ENCODE assay signal across 17 cellular contexts in the genomic region with DNA sequence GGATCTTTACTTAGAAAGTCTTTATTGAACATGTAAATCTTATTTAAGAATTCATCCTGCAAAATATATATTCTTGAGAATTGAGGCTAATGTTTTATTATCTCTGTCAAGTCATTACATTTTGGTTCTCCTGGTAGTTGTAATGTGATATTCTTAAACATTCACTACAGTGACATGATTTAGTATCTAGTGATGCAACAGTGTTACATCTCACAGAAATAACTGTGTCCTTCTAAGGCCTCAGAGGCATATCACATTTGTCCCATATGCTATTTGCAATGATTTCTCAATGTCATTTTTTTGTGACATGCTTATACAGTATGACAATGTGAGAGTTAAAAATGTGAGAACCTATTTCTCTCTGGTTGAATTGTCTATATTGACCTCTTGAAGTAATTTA. TPM values are rescaled to one million over a fixed set of nuclear protein-coding genes. Genes with fewer than 3 reads are reported as not detected.
DNase-seq lines count a peak whose midpoint lies in the region; ATAC-seq and TF ChIP-seq lines count a peak whose summit lies in the region.
"Had no signal": no experiment of that assay in that cellular context is flagged by ENCODE, and none has a peak within 500 bp of the region (broad histone marks: within the 10 kb centered on the region; RNA-seq: fewer than 3 reads in every experiment).

No MANE protein-coding gene starts in this region.

- peaks cover 51 to 63% of the 10 kb centered on the region in 2 donors for H3K4me1 ChIP-seq in gastrocnemius medialis
- H3K4me1 ChIP-seq: Caco-2 had no signal

- H3K27ac ChIP-seq in gastrocnemius medialis = peak overlapping the region in 3 of 4 donors; percentile 32 to 81 (median 74)

- peak; percentile 50 for DNase-seq in NOMO-1 treated with DMSO at 0.1 percent for 48 hours (lab: John Stamatoyannopoulos, UW; ENCODE audit: unreplicated experiment)
- no peak for DNase-seq in NOMO-1 treated with dmso at 0.1 percent for 144 hours (lab: John Stamatoyannopoulos, UW; ENCODE audit: unreplicated experiment)
- peak; percentile 64 for DNase-seq in MV-4-11 (lab: John Stamatoyannopoulos, UW)
- peak; percentile 41 for DNase-seq in fibroblast of mammary gland (ENCODE audit: low read depth)
- no peak for DNase-seq in gastrocnemius medialis
- DNase-seq in NCI-H146 (lab: John Stamatoyannopoulos, UW) = no peak
- no peak for DNase-seq in kidney tubule cell (ENCODE audit: low spot score)
- no peak for DNase-seq in AML-193 (lab: John Stamatoyannopoulos, UW)
- DNase-seq: Caco-2, DMS53, KBM-7, NCI-H1417, NCI-H2029, NCI-H345, NCI-H526 treated with DMSO at 0.1 percent for 48 hours, Right ventricle myocardium superior had no signal

- no peaks in the 10 kb centered on the region for H3K27me3 ChIP-seq in gastrocnemius medialis

- no peaks in the 10 kb centered on the region for H3K36me3 ChIP-seq in gastrocnemius medialis

- in situ Hi-C loops in gastrocnemius medialis (cut with MboI; ENCODE audit: low sequenced_read_pairs in 4 of 4) = no loop called here

- no peak for TF ChIP-seq CTCF in fibroblast of mammary gland (conservative IDR thresholded peaks at IDR 0.05; ENCODE audit: control insufficient read depth, insufficient read depth, low read depth, low read length)
- no peak for TF ChIP-seq CTCF in gastrocnemius medialis (IDR thresholded peaks at IDR 0.05 in 4 of 5, conservative IDR thresholded peaks at IDR 0.05 in 1 of 5)

- H3K4me3 ChIP-seq in fibroblast of mammary gland (ENCODE audit: control insufficient read depth, low read depth, low read length) (no peak overlapping the region), gastrocnemius medialis (no peak overlapping the region)

- intact Hi-C loops in gastrocnemius medialis (cut with DNase I; ENCODE audit: low total_unique reads) = no loop called here

- ATAC-seq in gastrocnemius medialis = peak; percentile 88 to 93
- ATAC-seq: SK-N-SH treated with all-trans-retinoic acid at 6 μM for 48 hours had no signal

- TF ChIP-seq POLR2A in gastrocnemius medialis (IDR thresholded peaks at IDR 0.05) = no peak

- no peaks in the 10 kb centered on the region for H3K9me3 ChIP-seq in gastrocnemius medialis
- H3K9me3 ChIP-seq: Caco-2 had no signal

RNA-seq across cellular contexts. Expression of a gene that starts 34.1 kb away (rescaled TPM):
- 10 to 100 TPM in 2 of 4 donors, 1 to 10 TPM in 2; 8.2 to 20.0 (median 10.1) TPM for total RNA-seq in gastrocnemius medialis

Comparison
In these comparisons a context has a peak if more than half of its experiments do, and no peak if none do; other contexts are left out.
1. DNase-seq: peak in NOMO-1 treated with DMSO at 0.1 percent for 48 hours (single experiment), MV-4-11 (single experiment) and fibroblast of mammary gland (single experiment); none in NOMO-1 treated with dmso at 0.1 percent for 144 hours (single experiment), gastrocnemius medialis (0 of 2), NCI-H146 (single experiment), kidney tubule cell (single experiment) and AML-193 (0 of 2).